27 cellular contexts compared by ENCODE assay signal in genomic region chr20:58235010-58235409, GRCh38. TPM values are rescaled to one million over a fixed set of nuclear protein-coding genes. Genes with fewer than 3 reads are reported as not detected.
DNase-seq lines count a peak whose midpoint lies in the region; ATAC-seq and TF ChIP-seq lines count a peak whose summit lies in the region.
"Had no signal": no experiment of that assay in that cellular context is flagged by ENCODE, and none has a peak within 500 bp of the region (broad histone marks: within the 10 kb centered on the region; RNA-seq: fewer than 3 reads in every experiment).

No MANE protein-coding gene starts in this region.

- peak overlapping the region; percentile 9 for H3K4me3 ChIP-seq in OCI-LY1 (ENCODE audit: low read depth, low read length, poor library complexity, severe bottlenecking)
- H3K4me3 ChIP-seq: GM12878, GM23248, PC-9 had no signal

- H3K79me2 ChIP-seq in OCI-LY1 (ENCODE audit: insufficient read depth, low read length), result no peaks in the 10 kb centered on the region

- peaks cover 2 to 9% of the 10 kb centered on the region in 2 donors for H3K27me3 Mint-ChIP-seq in natural killer cell treated with Interleukin-12 subunit alpha and Interleukin-12 subunit beta and Interleukin-15 and Interleukin-18, amount 100 ng/mL, for 72 hours
- H3K27me3 Mint-ChIP-seq in natural killer cell (ENCODE audit: low read depth in 2 of 2), result peaks cover 2 to 9% of the 10 kb centered on the region in 2 donors
- peaks cover 2% of the 10 kb centered on the region for H3K27me3 Mint-ChIP-seq in activated naive CD8-positive, alpha-beta T cell treated with anti-CD3 and anti-CD28 coated beads, Interleukin-2, amount 10 ng/mL, durations not matched to agents 7 days and 5 days

- H3K9me2 ChIP-seq in OCI-LY1 (ENCODE audit: low read depth, low read length), result no peaks in the 10 kb centered on the region

- H3K9ac ChIP-seq in OCI-LY1 (ENCODE audit: low read length), result no peak overlapping the region
- H3K9ac ChIP-seq: GM23248, KMS-11 had no signal

- H3F3A ChIP-seq in OCI-LY1 (ENCODE audit: insufficient read depth, low read length), result no peaks in the 10 kb centered on the region

- TF ChIP-seq CTCF in natural killer cell (IDR thresholded peaks at IDR 0.05), result no peak
- no peak for TF ChIP-seq CTCF in OCI-LY1 (IDR thresholded peaks at IDR 0.05; ENCODE audit: low read length)

- H3K4me3 Mint-ChIP-seq in natural killer cell treated with Interleukin-12 subunit alpha and Interleukin-12 subunit beta and Interleukin-15 and Interleukin-18, amount 100 ng/mL, for 72 hours, result peak overlapping the region; percentile 62
- no peak overlapping the region for H3K4me3 Mint-ChIP-seq in natural killer cell
- H3K4me3 Mint-ChIP-seq in activated naive CD8-positive, alpha-beta T cell treated with anti-CD3 and anti-CD28 coated beads, Interleukin-2, amount 10 ng/mL, durations not matched to agents 7 days and 5 days, result peak overlapping the region; percentile 52
- H3K4me3 Mint-ChIP-seq: activated CD4-positive, alpha-beta memory T cell treated with anti-CD3 and anti-CD28 coated beads for 36 hours; mesothelial cell of epicardium had no signal

- H3K27me3 ChIP-seq in OCI-LY1 (ENCODE audit: insufficient read depth, low read length), result no peaks in the 10 kb centered on the region

- H2AFZ ChIP-seq in OCI-LY1 (ENCODE audit: low read length), result no peak overlapping the region
- H2AFZ ChIP-seq: GM23248, PC-9 had no signal

- peaks cover 15 to 23% of the 10 kb centered on the region in 2 donors for H3K4me1 Mint-ChIP-seq in natural killer cell treated with Interleukin-12 subunit alpha and Interleukin-12 subunit beta and Interleukin-15 and Interleukin-18, amount 100 ng/mL, for 72 hours (ENCODE audit: low read depth in 2 of 2)
- peaks cover 12 to 14% of the 10 kb centered on the region in 2 donors for H3K4me1 Mint-ChIP-seq in natural killer cell
- peaks cover 22% of the 10 kb centered on the region for H3K4me1 Mint-ChIP-seq in activated naive CD8-positive, alpha-beta T cell treated with anti-CD3 and anti-CD28 coated beads, Interleukin-2, amount 10 ng/mL, durations not matched to agents 7 days and 5 days

- no peaks in the 10 kb centered on the region for H3K9me3 ChIP-seq in OCI-LY1 (ENCODE audit: low read length)

- H3K9me3 Mint-ChIP-seq in natural killer cell treated with Interleukin-12 subunit alpha and Interleukin-12 subunit beta and Interleukin-15 and Interleukin-18, amount 100 ng/mL, for 72 hours, result no peaks in the 10 kb centered on the region
- H3K9me3 Mint-ChIP-seq in natural killer cell, result no peaks in the 10 kb centered on the region
- no peaks in the 10 kb centered on the region for H3K9me3 Mint-ChIP-seq in activated naive CD8-positive, alpha-beta T cell treated with anti-CD3 and anti-CD28 coated beads, Interleukin-2, amount 10 ng/mL, durations not matched to agents 7 days and 5 days
- H3K9me3 Mint-ChIP-seq: activated CD4-positive, alpha-beta memory T cell treated with anti-CD3 and anti-CD28 coated beads for 36 hours; mesothelial cell of epicardium; naive thymus-derived CD4-positive, alpha-beta T cell had no signal

- no peaks in the 10 kb centered on the region for H3K36me3 ChIP-seq in OCI-LY1 (ENCODE audit: insufficient read depth, low read length)

- H3K4me1 ChIP-seq in OCI-LY1 (ENCODE audit: insufficient read depth, low read length, severe bottlenecking), result peaks cover 34% of the 10 kb centered on the region

- ATAC-seq in natural killer cell treated with Interleukin-12 subunit alpha and Interleukin-12 subunit beta and Interleukin-15 and Interleukin-18, amount 100 ng/mL, for 72 hours, result peak in 1 of 2 donors; percentile 57
- ATAC-seq in natural killer cell, result no peak
- peak; percentile 25 for ATAC-seq in activated naive CD8-positive, alpha-beta T cell treated with anti-CD3 and anti-CD28 coated beads, Interleukin-2, amount 10 ng/mL, durations not matched to agents 7 days and 5 days (ENCODE audit: low read depth)
- no peak for ATAC-seq in GM21381 (IDR thresholded peaks at IDR 0.05; ENCODE audit: unreplicated experiment)
- ATAC-seq: GM12878; naive thymus-derived CD4-positive, alpha-beta T cell; Right ventricle myocardium inferior had no signal

- H3K36me3 Mint-ChIP-seq in natural killer cell treated with Interleukin-12 subunit alpha and Interleukin-12 subunit beta and Interleukin-15 and Interleukin-18, amount 100 ng/mL, for 72 hours, result no peaks in the 10 kb centered on the region
- H3K36me3 Mint-ChIP-seq in natural killer cell, result peaks cover 7% of the 10 kb centered on the region
- H3K36me3 Mint-ChIP-seq in activated naive CD8-positive, alpha-beta T cell treated with anti-CD3 and anti-CD28 coated beads, Interleukin-2, amount 10 ng/mL, durations not matched to agents 7 days and 5 days, result peaks cover 6% of the 10 kb centered on the region
- H3K36me3 Mint-ChIP-seq: mesothelial cell of epicardium had no signal

- POLR2A ChIA-PET in activated naive CD8-positive, alpha-beta T cell treated with anti-CD3 and anti-CD28 coated beads, Interleukin-2, amount 10 ng/mL, durations not matched to agents 7 days and 5 days (lab: Charles Lee), result interaction anchor here (1.8 kb wide), 1 partner anchor 416 kb away, joined by 13 read pairs; the partner anchor contains the start of gene STX16

- peak overlapping the region; percentile 13; the same call in 1 of the 2 replicates for H3K4me2 ChIP-seq in OCI-LY1 (ENCODE audit: low read length)
- H3K4me2 ChIP-seq: KMS-11, PC-9 had no signal

- no peak overlapping the region for H3K27ac ChIP-seq in OCI-LY1 (ENCODE audit: low read depth, low read length, poor library complexity, severe bottlenecking)
- H3K27ac ChIP-seq: GM23248, KMS-11, PC-9 had no signal

- DNase-seq in natural killer cell treated with Interleukin-12 subunit alpha and Interleukin-12 subunit beta and Interleukin-15 and Interleukin-18, amount 100 ng/mL, for 72 hours (ENCODE audit: low spot score), result no peak
- DNase-seq in natural killer cell (no peak), midbrain (lab: John Stamatoyannopoulos, UW) (no peak), NCI-H226 (no peak)
- DNase-seq in activated naive CD8-positive, alpha-beta T cell treated with anti-CD3 and anti-CD28 coated beads, Interleukin-2, amount 10 ng/mL, durations not matched to agents 7 days and 5 days, result no peak
- DNase-seq: activated CD4-positive, alpha-beta memory T cell treated with anti-CD3 and anti-CD28 coated beads for 36 hours; activated naive CD4-positive, alpha-beta T cell treated with anti-CD3 and anti-CD28 coated beads, Interleukin-2, amount 50 U/mL, for 16 hours; C1 segment of cervical spinal cord; cortex of kidney; foreskin fibroblast; GM23248; kidney; naive thymus-derived CD4-positive, alpha-beta T cell; NCI-H1436; NCI-H510A; PC-9; trophoblast cell had no signal

- H4K20me1 ChIP-seq in OCI-LY1 (ENCODE audit: insufficient read depth, low read length), result no peaks in the 10 kb centered on the region

- H3K27ac Mint-ChIP-seq in natural killer cell treated with Interleukin-12 subunit alpha and Interleukin-12 subunit beta and Interleukin-15 and Interleukin-18, amount 100 ng/mL, for 72 hours, result no peak overlapping the region
- no peak overlapping the region for H3K27ac Mint-ChIP-seq in natural killer cell
- H3K27ac Mint-ChIP-seq in activated naive CD8-positive, alpha-beta T cell treated with anti-CD3 and anti-CD28 coated beads, Interleukin-2, amount 10 ng/mL, durations not matched to agents 7 days and 5 days, result peak overlapping the region; percentile 10
- H3K27ac Mint-ChIP-seq: activated CD4-positive, alpha-beta memory T cell treated with anti-CD3 and anti-CD28 coated beads for 36 hours; mesothelial cell of epicardium had no signal

- intact Hi-C loops in natural killer cell (cut with micrococcal nuclease), result loop anchor here (5.0 to 10.0 kb wide), 3 partner anchors 417 to 1170 kb away; partner anchors contain the start of genes NPEPL1 and STX16

RNA-seq across cellular contexts. Expression of gene ANKRD60, which starts 6.6 kb away (rescaled TPM):
- total RNA-seq in natural killer cell treated with Interleukin-12 subunit alpha and Interleukin-12 subunit beta and Interleukin-15 and Interleukin-18, amount 100 ng/mL, for 72 hours, result not detected
- total RNA-seq in natural killer cell, result not detected
- not detected for total RNA-seq in activated naive CD8-positive, alpha-beta T cell treated with anti-CD3 and anti-CD28 coated beads, Interleukin-2, amount 10 ng/mL, durations not matched to agents 7 days and 5 days
- total RNA-seq: activated CD4-positive, alpha-beta memory T cell treated with anti-CD3 and anti-CD28 coated beads for 36 hours; astrocyte; cardiac septum; GM12878; GM23248; kidney; lower leg skin; mesothelial cell of epicardium; naive thymus-derived CD4-positive, alpha-beta T cell; omental fat pad; PC-9; Right ventricle myocardium inferior had no signal
